ENCODE assay signal across 1 cellular context in genomic region chr2:153986488-153987229, GRCh38.
TF ChIP-seq lines count a peak whose summit lies in the region.

No MANE protein-coding gene starts in this region.

TF ChIP-seq in HepG2, 621 proteins besides CTCF, POLR2A, EP300 and RAD21 (continued from another document):
- TF ChIP-seq ZNF281 (CRISPR knock-in tag; IDR thresholded peaks at IDR 0.05; ENCODE audit: borderline replicate concordance) (no peak), ZNF615 (CRISPR knock-in tag; IDR thresholded peaks at IDR 0.05; ENCODE audit: borderline replicate concordance) (no peak), NFRKB (IDR thresholded peaks at IDR 0.05) (no peak), SP2 (CRISPR knock-in tag; IDR thresholded peaks at IDR 0.05) (no peak), ZNF275 (CRISPR knock-in tag; IDR thresholded peaks at IDR 0.05; ENCODE audit: borderline replicate concordance) (no peak), SATB2 (CRISPR knock-in tag; IDR thresholded peaks at IDR 0.05) (no peak), ZNF570 (CRISPR knock-in tag; IDR thresholded peaks at IDR 0.05; ENCODE audit: borderline replicate concordance) (no peak), ZMAT5 (CRISPR knock-in tag; IDR thresholded peaks at IDR 0.05; ENCODE audit: borderline replicate concordance, low read depth) (no peak), NR2F2 (IDR thresholded peaks at IDR 0.05; ENCODE audit: borderline replicate concordance, low read depth) (no peak)
